21 cellular contexts compared by ENCODE assay signal in the genomic region with DNA sequence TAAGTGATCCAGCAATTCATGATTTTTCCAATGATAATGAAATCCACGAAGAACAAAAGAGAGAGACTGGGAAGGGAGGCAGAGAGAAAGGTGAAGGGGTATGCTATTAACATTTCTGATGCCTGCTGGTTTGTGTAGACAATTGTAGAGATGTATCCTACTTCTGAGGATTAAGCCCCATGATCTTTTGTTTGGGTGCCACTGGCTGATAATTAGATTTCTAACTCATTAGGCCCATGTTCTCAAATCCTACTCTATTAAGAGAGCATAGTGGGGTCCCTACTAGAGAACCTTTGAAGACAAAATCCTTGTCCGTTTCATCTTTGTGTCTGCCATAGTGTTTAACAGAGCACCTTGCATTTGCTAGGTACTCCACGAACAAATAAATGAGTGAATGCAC. TPM values are rescaled to one million over a fixed set of nuclear protein-coding genes. Genes with fewer than 3 reads are reported as not detected.
DNase-seq lines count a peak whose midpoint lies in the region; ATAC-seq, FAIRE-seq and TF ChIP-seq lines count a peak whose summit lies in the region.
"Had no signal": no experiment of that assay in that cellular context is flagged by ENCODE, and none has a peak within 500 bp of the region (broad histone marks: within the 10 kb centered on the region; RNA-seq: fewer than 3 reads in every experiment).

No MANE protein-coding gene starts in this region.

- no peak overlapping the region for H3K23ac ChIP-seq in H1 (ENCODE audit: insufficient read length)

- DNase-seq in H1 (ENCODE audit: low read depth in 1 of 2, low spot score in 2 of 2) (no peak), neural progenitor cell (ENCODE audit: low spot score) (peak; percentile 80), psoas muscle (no peak)
- no peak for DNase-seq in stimulated activated CD4-positive, alpha-beta T cell treated with anti-CD3 and anti-CD28 coated beads, Interleukin-12 subunit alpha, Interleukin-12 subunit beta, amount 100 ng/mL, for 4 hours
- DNase-seq: CD4-positive, CD25-positive, alpha-beta regulatory T cell; Karpas-422; NCI-H1092 treated with DMSO at 0.1 percent for 48 hours; NCI-H1436; NCI-H187; NCI-H2081 treated with DMSO at 0.1 percent for 48 hours; NCI-H446; NCI-H524 treated with DMSO at 0.1 percent for 48 hours; RPMI8226; SHP77 had no signal

- H2BK15ac ChIP-seq in H1 (ENCODE audit: low read length), result no peak overlapping the region

- H3K27ac ChIP-seq in ACC112 (ENCODE audit: low read depth, low read length) (peak overlapping the region; percentile 49; the same call in 1 of the 2 replicates), HUES48 (ENCODE audit: low read depth, low read length) (peak overlapping the region; percentile 13), H1 (ENCODE audit: low read depth, low read length) (no peak overlapping the region), neural progenitor cell (peak overlapping the region; percentile 22), psoas muscle (no peak overlapping the region)
- H3K27ac ChIP-seq: BLaER1 had no signal

- WGBS in H1 (ENCODE audit: extremely low coverage in 1 of 2, insufficient coverage in 1 of 2, insufficient read length in 1 of 2, insufficient replicate concordance in 2 of 2, low coverage in 1 of 2, low lambda C conversion rate in 2 of 2, missing lambda C conversion rate in 1 of 2), 2 experiments, result 42% methylated on average over 3 of the region's 3 CpGs; no CpG with 5 or more reads in 1 of the 2 experiments
- 71 to 77% (median 73%) methylated on average over 3 of the region's 3 CpGs for WGBS in psoas muscle, 3 donors

- no peak overlapping the region for H3K18ac ChIP-seq in H1 (ENCODE audit: extremely low read depth, low read length)

- H3K9me3 ChIP-seq in HUES48 (ENCODE audit: control insufficient read depth, insufficient read depth, low read length), result no peaks in the 10 kb centered on the region
- H3K9me3 ChIP-seq in H1 (ENCODE audit: insufficient read depth in 2 of 2, low read depth in 1 of 2, low read length in 1 of 2), result no peaks in the 10 kb centered on the region
- no peaks in the 10 kb centered on the region for H3K9me3 ChIP-seq in neural progenitor cell (ENCODE audit: low read depth)
- no peaks in the 10 kb centered on the region for H3K9me3 ChIP-seq in psoas muscle
- H3K9me3 ChIP-seq: BLaER1, HAP-1 had no signal

- H3K79me2 ChIP-seq in ACC112 (ENCODE audit: control insufficient read depth, insufficient read depth, low read length, unreplicated experiment) (peaks cover 20% of the 10 kb centered on the region), H1 (ENCODE audit: control insufficient read depth in 1 of 2, insufficient read depth in 2 of 2, low read length in 2 of 2) (0 out of 4 replicates have a peak, but pooled peaks cover 0 to 5% of the 10 kb centered on the region in 2 experiments), neural progenitor cell (ENCODE audit: low read depth) (peaks cover 19% of the 10 kb centered on the region)

- H3K4me3 Mint-ChIP-seq in neural progenitor cell, result no peak overlapping the region

- H3K4me3 ChIP-seq in ACC112 (ENCODE audit: low read depth, low read length), result no peak overlapping the region
- 0 out of 2 replicates have a peak overlapping the region, but pooled peaks have one; percentile 16 for H3K4me3 ChIP-seq in HUES48 (ENCODE audit: low read depth, low read length)
- H3K4me3 ChIP-seq in H1 (ENCODE audit: extremely low read depth in 1 of 4, insufficient read depth in 2 of 4, low read depth in 3 of 4, low read length in 4 of 4), result no peak overlapping the region
- peak overlapping the region; percentile 16 for H3K4me3 ChIP-seq in neural progenitor cell
- no peak overlapping the region for H3K4me3 ChIP-seq in psoas muscle
- H3K4me3 ChIP-seq: BLaER1, HAP-1 had no signal

- intact Hi-C loops in psoas muscle (cut with DNase I), result no loop called here

- TF ChIP-seq POLR2A in H1 (IDR thresholded peaks at IDR 0.05; ENCODE audit: control extremely low read depth in 1 of 2, low read depth in 2 of 2, low read length in 2 of 2), result no peak

- no peak overlapping the region for H2BK12ac ChIP-seq in H1 (ENCODE audit: low read depth, low read length)

- H3K4ac ChIP-seq in H1 (replicated peaks; ENCODE audit: insufficient read length, low read depth, low read length), result no peak overlapping the region

- peak overlapping the region; percentile 11 to 42; a peak in 1 of 4 replicates for H3K4me2 ChIP-seq in H1 (ENCODE audit: insufficient read depth in 1 of 2, low read depth in 2 of 2, low read length in 2 of 2)
- peak overlapping the region; percentile 70 for H3K4me2 ChIP-seq in neural progenitor cell
- H3K4me2 ChIP-seq: BLaER1 had no signal

- no peak overlapping the region for H4K5ac ChIP-seq in H1 (ENCODE audit: insufficient read length, low read depth, low read length)

- H3F3A ChIP-seq in neural progenitor cell (ENCODE audit: low read depth), result peaks cover 44% of the 10 kb centered on the region

- TF ChIP-seq RAD21 in H1 (IDR thresholded peaks at IDR 0.05 in 1 of 2, conservative IDR thresholded peaks at IDR 0.05 in 1 of 2; ENCODE audit: low read depth in 2 of 2, low read length in 2 of 2), result no peak

- H3K27ac Mint-ChIP-seq in neural progenitor cell, result no peak overlapping the region
- H3K27ac Mint-ChIP-seq: CD4-positive, CD25-positive, alpha-beta regulatory T cell had no signal

- H3K27me3 ChIP-seq in ACC112 (ENCODE audit: insufficient read depth, low read length) (no peaks in the 10 kb centered on the region), HUES48 (ENCODE audit: control insufficient read depth, insufficient read depth, low read length) (peaks cover 22% of the 10 kb centered on the region), H1 (replicated peaks in 1 of 4; ENCODE audit: control insufficient read depth in 3 of 4, extremely low read depth in 1 of 4, insufficient read depth in 3 of 4, low read length in 3 of 4) (peaks cover 0 to 10% (median 0%) of the 10 kb centered on the region in 4 experiments; a peak in 2 of 7 replicates), neural progenitor cell (no peaks in the 10 kb centered on the region), psoas muscle (ENCODE audit: insufficient read depth in 3 of 3, low read length in 2 of 3) (peaks cover 0 to 45% (median 3%) of the 10 kb centered on the region in 3 donors)
- H3K27me3 ChIP-seq: BLaER1 had no signal

- peaks cover 3% of the 10 kb centered on the region; the same call in 1 of the 2 replicates for H3K23me2 ChIP-seq in H1 (ENCODE audit: low read depth, low read length)

- FAIRE-seq in H1 (lab: Jason Lieb, UNC), result peak; percentile 32
- FAIRE-seq: GM18507 had no signal

- TF ChIP-seq CTCF in H1 (IDR thresholded peaks at IDR 0.05; ENCODE audit: control extremely low read depth in 1 of 3, insufficient read depth in 1 of 3, low read depth in 1 of 3, low read length in 3 of 3) (no peak), neural progenitor cell (IDR thresholded peaks at IDR 0.05) (no peak), psoas muscle (IDR thresholded peaks at IDR 0.05) (no peak)

- H3K56ac ChIP-seq in H1 (replicated peaks; ENCODE audit: insufficient read length, low read depth, low read length), result no peak overlapping the region

- peaks cover 11% of the 10 kb centered on the region for H3K27me3 Mint-ChIP-seq in neural progenitor cell (ENCODE audit: insufficient read depth, low read depth)

- peaks cover 29% of the 10 kb centered on the region for H3K4me1 ChIP-seq in ACC112 (ENCODE audit: control insufficient read depth, insufficient read depth, low read length, unreplicated experiment)
- peaks cover 30% of the 10 kb centered on the region for H3K4me1 ChIP-seq in HUES48 (ENCODE audit: control insufficient read depth, insufficient read depth, low read length)
- peaks cover 2 to 8% (median 4%) of the 10 kb centered on the region in 4 experiments; a peak in 4 of 7 replicates for H3K4me1 ChIP-seq in H1 (replicated peaks in 1 of 4; ENCODE audit: control insufficient read depth in 3 of 4, insufficient read depth in 4 of 4, low read length in 3 of 4)
- H3K4me1 ChIP-seq in neural progenitor cell, result peaks cover 36% of the 10 kb centered on the region
- peaks cover 3% of the 10 kb centered on the region for H3K4me1 ChIP-seq in psoas muscle

- H4K91ac ChIP-seq in H1 (replicated peaks; ENCODE audit: insufficient read length, low read length), result no peak overlapping the region

- no peaks in the 10 kb centered on the region for H3K9me3 Mint-ChIP-seq in neural progenitor cell
- H3K9me3 Mint-ChIP-seq: IgD-negative memory B cell had no signal

- no peak overlapping the region for H4K8ac ChIP-seq in H1 (ENCODE audit: extremely low read depth, insufficient read depth, low read length)

- ATAC-seq in HG03039 (IDR thresholded peaks at IDR 0.05; ENCODE audit: unreplicated experiment), result no peak
- no peak for ATAC-seq in psoas muscle

- no peak overlapping the region for H2BK120ac ChIP-seq in H1 (replicated peaks; ENCODE audit: low read depth, low read length)

- H3K14ac ChIP-seq in H1 (ENCODE audit: insufficient read length), result no peak overlapping the region

- CTCF ChIA-PET in H1 (lab: Charles Lee; ENCODE audit: partially characterized antibody), result interaction anchor here (0.8 kb wide), 1 partner anchor 18 kb away, joined by 3 read pairs; no protein-coding TSS in a partner anchor

- no peak overlapping the region for H2BK5ac ChIP-seq in H1 (ENCODE audit: low read depth, low read length)

- no peak for TF ChIP-seq EP300 in H1 (IDR thresholded peaks at IDR 0.05; ENCODE audit: borderline replicate concordance in 1 of 2, low read depth in 2 of 2, low read length in 2 of 2)

- H4K20me1 ChIP-seq in H1 (replicated peaks in 1 of 2; ENCODE audit: control insufficient read depth in 1 of 2, insufficient read depth in 2 of 2, low read length in 2 of 2) (peaks cover 0 to 2% of the 10 kb centered on the region in 2 experiments), neural progenitor cell (ENCODE audit: low read depth) (peaks cover 4% of the 10 kb centered on the region)

- H3K36me3 ChIP-seq in ACC112 (ENCODE audit: insufficient read depth, low read length) (no peaks in the 10 kb centered on the region), HUES48 (ENCODE audit: control insufficient read depth, insufficient read depth, low read length) (no peaks in the 10 kb centered on the region), H1 (ENCODE audit: control insufficient read depth in 2 of 4, insufficient read depth in 4 of 4, low read length in 3 of 4) (no peaks in the 10 kb centered on the region), neural progenitor cell (no peaks in the 10 kb centered on the region), psoas muscle (ENCODE audit: insufficient read depth in 1 of 2, low read depth in 1 of 2) (no peaks in the 10 kb centered on the region)
- H3K36me3 ChIP-seq: BLaER1, HAP-1 had no signal

- no peak overlapping the region for H2BK20ac ChIP-seq in H1 (ENCODE audit: low read length)

- H2AFZ ChIP-seq in ACC112 (ENCODE audit: low read length, unreplicated experiment), result no peak overlapping the region
- H2AFZ ChIP-seq in H1 (ENCODE audit: low read length), result no peak overlapping the region
- no peak overlapping the region for H2AFZ ChIP-seq in neural progenitor cell (replicated peaks)

- H3K9ac ChIP-seq in HUES48 (ENCODE audit: low read depth, low read length) (no peak overlapping the region), H1 (replicated peaks in 1 of 4; ENCODE audit: extremely low read depth in 1 of 4, low read depth in 3 of 4, low read length in 3 of 4) (no peak overlapping the region), neural progenitor cell (no peak overlapping the region)
- H3K9ac ChIP-seq: BLaER1 had no signal

- H3K4me1 Mint-ChIP-seq in neural progenitor cell, result peaks cover 46% of the 10 kb centered on the region

- no peaks in the 10 kb centered on the region for H3K79me1 ChIP-seq in H1 (ENCODE audit: low read depth, low read length)

- POLR2A ChIA-PET in H1 (lab: Charles Lee; ENCODE audit: partially characterized antibody), result interaction anchor here (0.6 to 0.7 kb wide), 3 partner anchors 10 to 390 kb away, joined by 3 to 5 read pairs (median 4); no protein-coding TSS in a partner anchor

- no peak overlapping the region for H2AK5ac ChIP-seq in H1 (ENCODE audit: low read depth, low read length)

- no peaks in the 10 kb centered on the region for H3K36me3 Mint-ChIP-seq in neural progenitor cell
- H3K36me3 Mint-ChIP-seq: CD4-positive, CD25-positive, alpha-beta regulatory T cell had no signal

RNA-seq across cellular contexts. Expression of a gene that starts 2.7 kb away (rescaled TPM):
- total RNA-seq in H1 (2021; fragmentation: NEBNext Ultra II Directional; extraction: Animal tissue kit (Norgen Biotek cat#: 25700)), result 26.1 and 29.2 TPM in 2 replicates
- polyA plus RNA-seq in H1 (2011; rRNA removed) (8.7 and 13.4 TPM in 2 replicates), psoas muscle (1 to 10 TPM in 2 of 3 donors, under 1 TPM in 1; 0.83 to 2.1 (median 1.3) TPM)
- 10.8 TPM for polyA plus RNA-seq in H1 (2011; cell fraction: cytosol; rRNA removed)
- 5.0 TPM for polyA plus RNA-seq in H1 (2011; cell fraction: nucleus; rRNA removed)
- 11.7 to 19.7 TPM (median 14.2 TPM) in 4 replicates for polyA plus RNA-seq in H1 (2012, experiment 1 of 2)
- 1.7 TPM for polyA plus RNA-seq in H1 (2012, experiment 2 of 2)
- polyA plus RNA-seq in H1 (2013, experiment 1 of 2), result 13.9 TPM
- 13.9 TPM for polyA plus RNA-seq in H1 (2013, experiment 2 of 2)
- 57.4 and 94.6 TPM in 2 replicates for polyA minus RNA-seq in H1 (2011; rRNA and poly(A)+ RNA removed)
- polyA minus RNA-seq in H1 (2011; cell fraction: cytosol; rRNA and poly(A)+ RNA removed), result 16.0 TPM
- 19.5 TPM for polyA minus RNA-seq in H1 (2011; cell fraction: nucleus; rRNA and poly(A)+ RNA removed)
- total RNA-seq in neural progenitor cell (ENCODE audit: low replicate concordance) (43.5 and 74.6 TPM in 2 replicates), psoas muscle (1 to 10 TPM; 2.9 to 6.5 (median 4.6) TPM)

Comparison
In these comparisons a context has a peak if more than half of its experiments do, and no peak if none do; other contexts are left out.
1. H3K27ac ChIP-seq: peak in ACC112 (single experiment), HUES48 (single experiment) and neural progenitor cell (single experiment); none in H1 (single experiment) and psoas muscle (single experiment).
2. H3K4me3 ChIP-seq: peak in HUES48 (single experiment) and neural progenitor cell (single experiment); none in ACC112 (single experiment), H1 (0 of 4) and psoas muscle (single experiment).